ENCODE assay signal across 13 cellular contexts in genomic region chr1:78229344-78229743, GRCh38.
DNase-seq lines count a peak whose midpoint lies in the region; ATAC-seq and TF ChIP-seq lines count a peak whose summit lies in the region.
"Had no signal": no experiment of that assay in that cellular context is flagged by ENCODE, and none has a peak within 500 bp of the region (broad histone marks: within the 10 kb centered on the region; RNA-seq: fewer than 3 reads in every experiment).

No MANE protein-coding gene starts in this region.

- ATAC-seq in omental fat pad (ENCODE audit: low FRiP score) (peak; percentile 96), GM21360 (IDR thresholded peaks at IDR 0.05; ENCODE audit: unreplicated experiment) (no peak), GM21447 (IDR thresholded peaks at IDR 0.05; ENCODE audit: unreplicated experiment) (no peak), GM19035 (IDR thresholded peaks at IDR 0.05; ENCODE audit: unreplicated experiment) (no peak)
- ATAC-seq: activated CD8-positive, alpha-beta memory T cell treated with anti-CD3 and anti-CD28 coated beads, Interleukin-2, amount 10 ng/mL, durations not matched to agents 7 days and 5 days had no signal

- TF ChIP-seq CTCF in Calu3 (IDR thresholded peaks at IDR 0.05; ENCODE audit: unreplicated experiment) (no peak), omental fat pad (IDR thresholded peaks at IDR 0.05) (no peak)

- no TSS peak for BruUV-seq in Calu3 (replicated peaks; lab: Mats Ljungman, UMichigan)

- H3K4me3 Mint-ChIP-seq in Calu3 (ENCODE audit: low read depth, unreplicated experiment), result no peak overlapping the region
- H3K4me3 Mint-ChIP-seq: activated CD8-positive, alpha-beta memory T cell treated with anti-CD3 and anti-CD28 coated beads, Interleukin-2, amount 10 ng/mL, durations not matched to agents 7 days and 5 days; activated naive CD8-positive, alpha-beta T cell treated with anti-CD3 and anti-CD28 coated beads, Interleukin-2, amount 10 ng/mL, durations not matched to agents 7 days and 5 days; CD4-positive, alpha-beta T cell had no signal

- intact Hi-C loops in Calu3 (cut with micrococcal nuclease; ENCODE audit: unreplicated experiment), result no loop called here

- no peaks in the 10 kb centered on the region for H3K27me3 Mint-ChIP-seq in Calu3 (ENCODE audit: unreplicated experiment)
- H3K27me3 Mint-ChIP-seq: activated naive CD8-positive, alpha-beta T cell treated with anti-CD3 and anti-CD28 coated beads, Interleukin-2, amount 10 ng/mL, durations not matched to agents 7 days and 5 days had no signal

- peaks cover 8% of the 10 kb centered on the region for H3K4me1 Mint-ChIP-seq in Calu3 (ENCODE audit: low read depth, unreplicated experiment)
- H3K4me1 Mint-ChIP-seq: activated CD8-positive, alpha-beta memory T cell treated with anti-CD3 and anti-CD28 coated beads, Interleukin-2, amount 10 ng/mL, durations not matched to agents 7 days and 5 days; activated naive CD8-positive, alpha-beta T cell treated with anti-CD3 and anti-CD28 coated beads, Interleukin-2, amount 10 ng/mL, durations not matched to agents 7 days and 5 days had no signal

- CTCF ChIA-PET in Calu3 (lab: Charles Lee), result no interaction called here

- no peaks in the 10 kb centered on the region for H3K36me3 Mint-ChIP-seq in Calu3 (ENCODE audit: insufficient read depth, unreplicated experiment)
- H3K36me3 Mint-ChIP-seq: activated CD8-positive, alpha-beta memory T cell treated with anti-CD3 and anti-CD28 coated beads, Interleukin-2, amount 10 ng/mL, durations not matched to agents 7 days and 5 days; activated naive CD8-positive, alpha-beta T cell treated with anti-CD3 and anti-CD28 coated beads, Interleukin-2, amount 10 ng/mL, durations not matched to agents 7 days and 5 days had no signal

- no peaks in the 10 kb centered on the region for H3K9me3 Mint-ChIP-seq in Calu3 (ENCODE audit: low read depth, unreplicated experiment)
- H3K9me3 Mint-ChIP-seq: activated naive CD8-positive, alpha-beta T cell treated with anti-CD3 and anti-CD28 coated beads, Interleukin-2, amount 10 ng/mL, durations not matched to agents 7 days and 5 days; CD4-positive, alpha-beta T cell had no signal

- H3K27ac Mint-ChIP-seq in Calu3 (ENCODE audit: unreplicated experiment), result no peak overlapping the region
- H3K27ac Mint-ChIP-seq: activated CD8-positive, alpha-beta memory T cell treated with anti-CD3 and anti-CD28 coated beads, Interleukin-2, amount 10 ng/mL, durations not matched to agents 7 days and 5 days; activated naive CD8-positive, alpha-beta T cell treated with anti-CD3 and anti-CD28 coated beads, Interleukin-2, amount 10 ng/mL, durations not matched to agents 7 days and 5 days; CD4-positive, alpha-beta T cell had no signal

- peak; percentile 28 for DNase-seq in Calu3
- DNase-seq in NCI-H226, result peak; percentile 76
- peak; percentile 96 for DNase-seq in fibroblast of gingiva (ENCODE audit: low read depth)
- no peak for DNase-seq in omental fat pad (ENCODE audit: low spot score)
- no peak for DNase-seq in foreskin melanocyte
- DNase-seq: activated CD8-positive, alpha-beta memory T cell treated with anti-CD3 and anti-CD28 coated beads, Interleukin-2, amount 10 ng/mL, durations not matched to agents 7 days and 5 days; activated naive CD8-positive, alpha-beta T cell treated with anti-CD3 and anti-CD28 coated beads, Interleukin-2, amount 10 ng/mL, durations not matched to agents 7 days and 5 days; CD4-positive, alpha-beta T cell; NCI-H1092 treated with DMSO at 0.1 percent for 48 hours; SHP77 had no signal

Comparison
In these comparisons a context has a peak if more than half of its experiments do, and no peak if none do; other contexts are left out.
1. DNase-seq: peak in Calu3 (single experiment), NCI-H226 (single experiment) and fibroblast of gingiva (single experiment); none in omental fat pad (single experiment) and foreskin melanocyte (single experiment).